Comparison of ENCODE assay signal across 23 cellular contexts in the genomic region with DNA sequence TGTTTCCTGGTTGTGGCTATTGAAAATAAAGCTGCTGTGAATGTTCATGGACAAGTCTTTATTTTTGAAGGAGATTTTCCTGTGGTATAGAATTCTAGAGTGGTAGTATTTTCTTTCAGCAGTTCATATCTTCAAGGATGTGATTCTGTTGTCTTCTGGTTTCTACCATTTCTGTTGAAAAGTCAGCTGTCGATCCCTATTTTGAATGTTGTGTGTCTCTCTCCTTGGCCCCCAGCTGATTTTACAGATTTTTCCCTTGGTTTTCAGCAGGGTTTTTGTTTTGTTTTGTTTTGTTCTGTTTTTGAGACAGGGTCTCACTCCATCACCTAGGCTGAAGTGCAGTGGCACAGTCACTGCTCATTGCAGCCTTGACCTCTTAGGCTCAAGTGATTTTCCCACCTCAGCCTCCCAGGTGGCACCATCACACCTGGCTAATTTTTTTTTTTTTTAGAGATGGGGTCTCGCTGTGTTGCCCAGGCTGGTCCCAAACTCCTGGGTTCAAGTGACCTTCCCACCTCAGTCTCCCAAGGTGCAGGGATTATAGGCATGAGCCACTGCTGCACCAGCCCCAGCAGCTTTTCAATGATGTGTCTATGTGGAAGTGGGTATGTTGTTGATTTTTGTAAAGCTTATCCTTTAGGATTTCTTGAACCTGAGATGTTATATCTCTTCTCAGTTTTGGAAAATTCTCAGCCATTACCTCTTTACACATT.
"Had no signal": no experiment of that assay in that cellular context is flagged by ENCODE, and none has a peak within 500 bp of the region (broad histone marks: within the 10 kb centered on the region; RNA-seq: fewer than 3 reads in every experiment).

No MANE protein-coding gene starts in this region.

- H3K9me3 ChIP-seq: colonic mucosa, esophagus muscularis mucosa, gastrocnemius medialis, heart right ventricle, left lung, lower lobe of right lung had no signal

- H3K4me3 Mint-ChIP-seq: dendritic cell treated with granulocyte-macrophage colony-stimulating factor and Interleukin-4, amounts not matched to agents 40 ng/mL and 50 ng/mL, for 4 days; effector memory CD8-positive, alpha-beta T cell; endodermal cell had no signal

- H3K27me3 ChIP-seq: colonic mucosa, esophagus muscularis mucosa, gastrocnemius medialis, heart right ventricle, left lung had no signal

- H3K36me3 ChIP-seq: colonic mucosa, gastrocnemius medialis, left lung, lower lobe of right lung had no signal

- H3K4me3 ChIP-seq: colonic mucosa, esophagus muscularis mucosa, gastrocnemius medialis, heart right ventricle, left lung, lower lobe of right lung had no signal

- H3K4me1 ChIP-seq: colonic mucosa, esophagus muscularis mucosa, gastrocnemius medialis, heart right ventricle, left lung, lower lobe of right lung had no signal

- H3K27ac ChIP-seq: colonic mucosa, epithelial cell of prostate, esophagus muscularis mucosa, gastrocnemius medialis, heart right ventricle, left lung, lower lobe of right lung had no signal

- H3K9me3 Mint-ChIP-seq: dendritic cell treated with granulocyte-macrophage colony-stimulating factor and Interleukin-4, amounts not matched to agents 40 ng/mL and 50 ng/mL, for 4 days; effector memory CD8-positive, alpha-beta T cell had no signal

- DNase-seq: colonic mucosa; cortex of kidney; effector CD8-positive, alpha-beta T cell; effector memory CD8-positive, alpha-beta T cell; endodermal cell; foreskin melanocyte; gastrocnemius medialis; glutamatergic neuron; head of caudate nucleus; heart right ventricle; hippocampal formation; left cardiac atrium; left lung; left ventricle myocardium superior; lower lobe of right lung; mesenchymal stem cell; midbrain had no signal

- H3K27ac Mint-ChIP-seq: dendritic cell treated with granulocyte-macrophage colony-stimulating factor and Interleukin-4, amounts not matched to agents 40 ng/mL and 50 ng/mL, for 4 days; effector memory CD8-positive, alpha-beta T cell; endodermal cell had no signal

- H3K27me3 Mint-ChIP-seq: effector memory CD8-positive, alpha-beta T cell had no signal

- ATAC-seq: effector memory CD8-positive, alpha-beta T cell; gastrocnemius medialis; heart right ventricle; left cardiac atrium; left lung; left ventricle myocardium superior; lower lobe of right lung had no signal

- FAIRE-seq: endometrium, islet of Langerhans, keratinocyte had no signal
